23 cellular contexts compared by ENCODE assay signal in genomic region chr1:60419023-60419422, GRCh38.
"Had no signal": no experiment of that assay in that cellular context is flagged by ENCODE, and none has a peak within 500 bp of the region (broad histone marks: within the 10 kb centered on the region; RNA-seq: fewer than 3 reads in every experiment).

No MANE protein-coding gene starts in this region.

- H3K4me3 ChIP-seq: left ventricle myocardium inferior, lung, ovary, right atrium auricular region, right lobe of liver, smooth muscle cell, tibial nerve, vagina had no signal

- DNase-seq: hypothalamus; immature natural killer cell; kidney; left ventricle myocardium inferior; mesendoderm; naive thymus-derived CD4-positive, alpha-beta T cell; ovary; right lobe of liver; stimulated activated CD4-positive, alpha-beta T cell treated with anti-CD3 and anti-CD28 coated beads, Interleukin-1b, Interleukin-23, amount 100 ng/mL, for 48 hours; stimulated activated CD4-positive, alpha-beta T cell treated with anti-CD3 and anti-CD28 coated beads, Interleukin-2, amount 100 ng/mL, for 48 hours; stimulated activated CD4-positive, alpha-beta T cell treated with anti-CD3 and anti-CD28 coated beads, Interleukin-4, amount 100 ng/mL, for 4 hours; stimulated activated CD8-positive, alpha-beta memory T cell treated with anti-CD3 and anti-CD28 coated beads, Interleukin-4, amount 100 ng/mL, for 48 hours; stimulated activated naive CD4-positive, alpha-beta T cell treated with Interleukin-2 at 50 U/mL for 16 hours; stimulated activated naive CD8-positive, alpha-beta T cell treated with anti-CD3 and anti-CD28 coated beads, Interleukin-15, amount 100 ng/mL, for 72 hours; substantia nigra had no signal

- H3K9me3 ChIP-seq: ovary, right lobe of liver, vagina had no signal

- H3K36me3 ChIP-seq: left ventricle myocardium inferior, ovary, right atrium auricular region, right lobe of liver, tibial nerve, vagina had no signal

- ATAC-seq: naive thymus-derived CD4-positive, alpha-beta T cell; natural killer cell treated with Interleukin-12 subunit alpha and Interleukin-12 subunit beta and Interleukin-15 and Interleukin-18, amount 100 ng/mL, for 72 hours; right lobe of liver; stimulated activated memory B cell treated with anti-CD40 and anti-IgM and Interleukin-4, amounts not matched to agents 10 μg/mL and 1 μg/mL and 100 μg/mL, for 72 hours; stimulated activated naive CD8-positive, alpha-beta T cell treated with anti-CD3 and anti-CD28 coated beads, Interleukin-15, amount 100 ng/mL, for 72 hours had no signal

- FAIRE-seq: islet of Langerhans had no signal

- H3K4me1 ChIP-seq: left ventricle myocardium inferior, right atrium auricular region, right lobe of liver, tibial nerve, vagina had no signal
